8 cellular contexts compared by ENCODE assay signal in the genomic region with DNA sequence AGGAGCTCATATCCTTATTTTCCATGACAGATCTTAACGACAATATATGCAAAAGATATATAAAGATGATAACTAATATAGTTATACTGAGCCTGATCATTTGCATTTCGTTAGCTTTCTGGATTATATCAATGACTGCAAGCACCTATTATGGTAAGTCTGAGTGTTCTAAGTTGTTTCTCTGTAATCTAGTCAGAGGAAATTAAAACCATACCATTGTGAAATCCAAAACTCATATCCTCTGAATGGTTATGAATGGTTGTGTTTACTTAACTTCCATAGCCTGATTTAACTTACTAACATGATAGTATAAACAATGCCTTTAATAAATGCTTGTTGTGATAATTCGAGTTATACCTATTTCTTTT. TPM values are rescaled to one million over a fixed set of nuclear protein-coding genes. Genes with fewer than 3 reads are reported as not detected.
DNase-seq lines count a peak whose midpoint lies in the region; TF ChIP-seq lines count a peak whose summit lies in the region.

No MANE protein-coding gene starts in this region.

- POLR2A ChIA-PET in A673 (lab: Charles Lee; ENCODE audit: low non-redundant PET): interaction anchor here (0.6 kb wide), 1 partner anchor 50 kb away, joined by 3 read pairs; no protein-coding TSS in a partner anchor

- CTCF ChIA-PET in A673 (lab: Charles Lee): interaction anchor here (0.6 to 1.0 kb wide), 4 partner anchors 17 to 105 kb away, joined by 3 to 7 read pairs (median 4); a partner anchor contains a TSS

- DNase-seq in A673 (ENCODE audit: low spot score) (no peak), HAP-1 (ENCODE audit: low spot score in 2 of 2) (no peak), amniotic epithelial cell (ENCODE audit: low read depth) (peak; percentile 56), lower leg skin (ENCODE audit: low spot score in 2 of 2) (no peak), uterus (no peak), NCI-H82 treated with DMSO at 0.1 percent for 48 hours (lab: John Stamatoyannopoulos, UW; ENCODE audit: unreplicated experiment) (no peak), T1000 (lab: John Stamatoyannopoulos, UW) (no peak)
- no peak for DNase-seq in stimulated activated CD4-positive, alpha-beta T cell treated with anti-CD3 and anti-CD28 coated beads, Interleukin-4, amount 100 ng/mL, for 24 hours

- H3K4me1 ChIP-seq in A673 (ENCODE audit: insufficient read depth, low read length, poor library complexity, severe bottlenecking): peaks cover 3% of the 10 kb centered on the region
- peaks cover 11% of the 10 kb centered on the region; the same call in 1 of the 2 replicates for H3K4me1 ChIP-seq in HAP-1
- peaks cover 0 to 2% of the 10 kb centered on the region in 2 donors for H3K4me1 ChIP-seq in uterus

- peak overlapping the region; percentile 90 for H3K27ac ChIP-seq in A673 (ENCODE audit: low read depth, low read length, poor library complexity, severe bottlenecking)
- peak overlapping the region; percentile 90 to 91 for H3K27ac ChIP-seq in uterus

- WGBS in lower leg skin, 2 donors: 4 to 5% methylated on average over 3 of the region's 3 CpGs

- TF ChIP-seq POLR2A in lower leg skin (IDR thresholded peaks at IDR 0.05) (no peak), uterus (IDR thresholded peaks at IDR 0.05) (no peak)

- intact Hi-C loops in A673 (cut with micrococcal nuclease; ENCODE audit: unreplicated experiment) (no loop called here), lower leg skin (cut with DNase I; ENCODE audit: low total_unique reads) (no loop called here), uterus (cut with DNase I; ENCODE audit: low total_unique reads) (no loop called here)

- in situ Hi-C loops in HAP-1 (cut with MboI; ENCODE audit: low sequenced_read_pairs): no loop called here

- TSS peak; percentile 57 for BruUV-seq in A673 (replicated peaks; lab: Mats Ljungman, UMichigan)

- H3K4me3 ChIP-seq in A673 (ENCODE audit: low read depth, low read length, poor library complexity, severe bottlenecking) (peak overlapping the region; percentile 59), HAP-1 (peak overlapping the region; percentile 53), lower leg skin (ENCODE audit: low read depth, poor library complexity, severe bottlenecking) (peak overlapping the region; percentile 40), uterus (peak overlapping the region; percentile 81 to 85)

- H3K36me3 ChIP-seq in A673 (ENCODE audit: insufficient read depth, low read length, poor library complexity, severe bottlenecking): peaks cover 4% of the 10 kb centered on the region
- H3K36me3 ChIP-seq in HAP-1 (replicated peaks): no peaks in the 10 kb centered on the region
- no peaks in the 10 kb centered on the region for H3K36me3 ChIP-seq in uterus

- H3K27me3 ChIP-seq in A673 (replicated peaks; ENCODE audit: insufficient read depth, low read depth, low read length, poor library complexity) (no peaks in the 10 kb centered on the region), HAP-1 (ENCODE audit: low read depth) (no peaks in the 10 kb centered on the region), uterus (no peaks in the 10 kb centered on the region)

- H3K9me3 ChIP-seq in A673 (ENCODE audit: low read depth, low read length, poor library complexity, severe bottlenecking): no peaks in the 10 kb centered on the region
- H3K9me3 ChIP-seq in HAP-1: no peaks in the 10 kb centered on the region
- no peaks in the 10 kb centered on the region for H3K9me3 ChIP-seq in uterus

- TF ChIP-seq CTCF in A673 (conservative IDR thresholded peaks at IDR 0.05; ENCODE audit: low read depth, low read length) (no peak), lower leg skin (IDR thresholded peaks at IDR 0.05) (no peak), uterus (IDR thresholded peaks at IDR 0.05) (no peak)

RNA-seq across cellular contexts. Expression of a gene that starts 0.8 kb away (rescaled TPM):
- 52.6 and 56.3 TPM in 2 replicates for total RNA-seq in A673 (2021)
- 10 to 100 TPM; 20.4 to 47.6 (median 38.6) TPM for total RNA-seq in lower leg skin
- 10 to 100 TPM; 10.6 to 35.9 (median 20.1) TPM for total RNA-seq in uterus

RNA-seq across cellular contexts. Expression of a gene that starts 22.5 kb away (rescaled TPM):
- total RNA-seq in A673 (2021) (7.7 TPM in 2 replicates), lower leg skin (1 to 10 TPM; 2.6 to 3.2 (median 3.0) TPM), uterus (10 to 100 TPM in 1 of 4 donors, 1 to 10 TPM in 2, under 1 TPM in 1; 0.88 to 12.8 (median 5.4) TPM)

RNA-seq across cellular contexts. Expression of a gene that starts 23.0 kb away (rescaled TPM):
- total RNA-seq in A673 (2021) (48.7 and 55.9 TPM in 2 replicates), lower leg skin (10 to 100 TPM; 47.1 to 80.1 (median 52.6) TPM), uterus (10 to 100 TPM; 12.6 to 80.7 (median 51.2) TPM)
